ENCODE assay signal across 8 cellular contexts in genomic region chr9:36136277-36136893, GRCh38. TPM values are rescaled to one million over a fixed set of nuclear protein-coding genes. Genes with fewer than 3 reads are reported as not detected.
A peak's percentile ranks its signal among the peaks of the same experiment; 100 is the strongest.
DNase-seq lines count a peak whose midpoint lies in the region; ATAC-seq and TF ChIP-seq lines count a peak whose summit lies in the region.

GLIPR2 (plus strand) TSS chr9:36136733; CDS start chr9:36136779, 46 bp downstream.

- H4K91ac ChIP-seq in trophoblast cell (ENCODE audit: low read depth, low read length): peak within 1 kb of the TSS; percentile 80

- peak within 1 kb of the TSS; percentile 55 for H4K8ac ChIP-seq in trophoblast cell (ENCODE audit: low read depth, low read length)

- peaks cover 21% of the 10 kb centered on the region for H3K27me3 Mint-ChIP-seq in activated naive CD8-positive, alpha-beta T cell treated with anti-CD3 and anti-CD28 coated beads for 36 hours

- H3K4me1 Mint-ChIP-seq in activated naive CD8-positive, alpha-beta T cell treated with anti-CD3 and anti-CD28 coated beads for 36 hours: peaks cover 43% of the 10 kb centered on the region

- H3K79me1 ChIP-seq in trophoblast cell (ENCODE audit: low read length): peaks cover 14% of the 10 kb centered on the region

- H3K27me3 ChIP-seq in SU-DHL-6 (ENCODE audit: low read length): no peaks in the 10 kb centered on the region
- peaks cover 72% of the 10 kb centered on the region for H3K27me3 ChIP-seq in cardiac muscle cell
- H3K27me3 ChIP-seq in trophoblast cell (ENCODE audit: insufficient read depth, low read length): peaks cover 6% of the 10 kb centered on the region
- no peaks in the 10 kb centered on the region for H3K27me3 ChIP-seq in tibial nerve

- no peak for TF ChIP-seq CTCF in SU-DHL-6 (IDR thresholded peaks at IDR 0.05; ENCODE audit: insufficient read depth, low read length, poor library complexity, severe bottlenecking)
- TF ChIP-seq CTCF in cardiac muscle cell (IDR thresholded peaks at IDR 0.05; ENCODE audit: low read depth, low read length): peak; percentile 6
- TF ChIP-seq CTCF in tibial nerve (IDR thresholded peaks at IDR 0.05): peak in 3 of 5 experiments; percentile 10 to 58 (median 51)

- H3K9ac ChIP-seq in SU-DHL-6 (ENCODE audit: low read length): peak within 1 kb of the TSS; percentile 64
- H3K9ac ChIP-seq in trophoblast cell (ENCODE audit: low read length): peak within 1 kb of the TSS; percentile 83

- no peaks in the 10 kb centered on the region for H3K79me2 ChIP-seq in SU-DHL-6 (ENCODE audit: insufficient read depth, low read length)
- H3K79me2 ChIP-seq in trophoblast cell (ENCODE audit: control insufficient read depth, insufficient read depth, low read length, poor library complexity): peaks cover 9% of the 10 kb centered on the region

- H3F3A ChIP-seq in SU-DHL-6 (ENCODE audit: insufficient read depth): no peaks in the 10 kb centered on the region

- H3K4me1 ChIP-seq in cardiac muscle cell (ENCODE audit: low read depth) (no peaks in the 10 kb centered on the region), trophoblast cell (ENCODE audit: control insufficient read depth in 1 of 2, insufficient read depth in 2 of 2, low read length in 2 of 2) (peaks cover 15 to 18% of the 10 kb centered on the region in 2 experiments), tibial nerve (peaks cover 0 to 49% (median 20%) of the 10 kb centered on the region in 4 donors)

- H3K18ac ChIP-seq in trophoblast cell (ENCODE audit: low read length): peak within 1 kb of the TSS; percentile 59

- peak within 1 kb of the TSS; percentile 90 for H3K4me3 Mint-ChIP-seq in activated naive CD8-positive, alpha-beta T cell treated with anti-CD3 and anti-CD28 coated beads for 36 hours

- H3K14ac ChIP-seq in trophoblast cell (ENCODE audit: low read length): peak within 1 kb of the TSS; percentile 62

- H3K27ac Mint-ChIP-seq in activated naive CD8-positive, alpha-beta T cell treated with anti-CD3 and anti-CD28 coated beads for 36 hours: peak within 1 kb of the TSS; percentile 75

- peak within 1 kb of the TSS; percentile 87 for H2BK120ac ChIP-seq in trophoblast cell (ENCODE audit: insufficient read depth, low read length, poor library complexity)

- H3K4ac ChIP-seq in trophoblast cell (ENCODE audit: low read depth, low read length): no peak within 1 kb of the TSS

- no peaks in the 10 kb centered on the region for H4K20me1 ChIP-seq in SU-DHL-6 (ENCODE audit: low read depth, low read length)

- no peaks in the 10 kb centered on the region for H3K9me3 Mint-ChIP-seq in activated naive CD8-positive, alpha-beta T cell treated with anti-CD3 and anti-CD28 coated beads for 36 hours

- H3K9me2 ChIP-seq in SU-DHL-6 (replicated peaks; ENCODE audit: insufficient read depth, low read length): no peaks in the 10 kb centered on the region

- DNase-seq in DMS 273 treated with DMSO at 0.1 percent for 48 hours (lab: John Stamatoyannopoulos, UW) (peak; percentile 24), HS-27A (ENCODE audit: low read depth) (peak; percentile 26), cardiac muscle cell (ENCODE audit: low read depth in 1 of 2, low spot score in 1 of 2) (peak; percentile 79 to 88), trophoblast cell (peak; percentile 75 to 84), tibial nerve (ENCODE audit: low spot score in 2 of 2) (peak; percentile 58 to 64)
- peak; percentile 87 for DNase-seq in activated naive CD8-positive, alpha-beta T cell treated with anti-CD3 and anti-CD28 coated beads for 36 hours

- peak within 1 kb of the TSS; percentile 36 for H2BK5ac ChIP-seq in trophoblast cell (ENCODE audit: low read depth, low read length, poor library complexity)

- peak within 1 kb of the TSS; percentile 54 for H2BK12ac ChIP-seq in trophoblast cell (ENCODE audit: low read length)

- WGBS in trophoblast cell (ENCODE audit: extremely low coverage, insufficient coverage, insufficient read length): no CpG with 5 or more reads among the region's 82 CpGs
- WGBS in tibial nerve, 2 donors: 0% methylated on average over 2 to 8 of the region's 82 CpGs

- ATAC-seq in GM19467 (IDR thresholded peaks at IDR 0.05; ENCODE audit: unreplicated experiment): peak; percentile 93

- peak in 1 of 2 donors; percentile 69 for TF ChIP-seq EP300 in tibial nerve (IDR thresholded peaks at IDR 0.05)

- no peaks in the 10 kb centered on the region for H3K36me3 Mint-ChIP-seq in activated naive CD8-positive, alpha-beta T cell treated with anti-CD3 and anti-CD28 coated beads for 36 hours

- H3K23ac ChIP-seq in trophoblast cell (ENCODE audit: low read length): no peak within 1 kb of the TSS

- peak within 1 kb of the TSS; percentile 59 for H3K4me2 ChIP-seq in SU-DHL-6 (ENCODE audit: low read depth, low read length, poor library complexity, severe bottlenecking)
- H3K4me2 ChIP-seq in trophoblast cell (ENCODE audit: low read length): peak within 1 kb of the TSS; percentile 99

- H2AFZ ChIP-seq in SU-DHL-6 (ENCODE audit: low read depth, low read length, severe bottlenecking): peak within 1 kb of the TSS; percentile 90
- H2AFZ ChIP-seq in trophoblast cell (ENCODE audit: insufficient read depth, low read length, poor library complexity): peak within 1 kb of the TSS; percentile 20

- H3K27ac ChIP-seq in SU-DHL-6 (ENCODE audit: low read depth, low read length) (no peak within 1 kb of the TSS), cardiac muscle cell (no peak within 1 kb of the TSS), trophoblast cell (ENCODE audit: low read depth, low read length) (no peak within 1 kb of the TSS), tibial nerve (peak within 1 kb of the TSS; percentile 6 to 91 (median 75))

- peak within 1 kb of the TSS; percentile 61 for H3K4me3 ChIP-seq in SU-DHL-6 (ENCODE audit: insufficient read depth, low read length, poor library complexity, severe bottlenecking)
- H3K4me3 ChIP-seq in cardiac muscle cell: peak within 1 kb of the TSS; percentile 85
- peak within 1 kb of the TSS; percentile 72 for H3K4me3 ChIP-seq in trophoblast cell (ENCODE audit: low read depth, low read length)
- H3K4me3 ChIP-seq in tibial nerve: peak within 1 kb of the TSS; percentile 68 to 95 (median 86)

- H3K9me3 ChIP-seq in SU-DHL-6 (ENCODE audit: insufficient read depth, low read length): no peaks in the 10 kb centered on the region
- no peaks in the 10 kb centered on the region for H3K9me3 ChIP-seq in cardiac muscle cell (ENCODE audit: low read depth)
- peaks cover 8% of the 10 kb centered on the region for H3K9me3 ChIP-seq in trophoblast cell (ENCODE audit: insufficient read depth, low read depth, low read length)
- no peaks in the 10 kb centered on the region for H3K9me3 ChIP-seq in tibial nerve

- H2AK5ac ChIP-seq in trophoblast cell (ENCODE audit: low read length): no peak within 1 kb of the TSS

- peak within 1 kb of the TSS; percentile 32 for H4K12ac ChIP-seq in trophoblast cell (ENCODE audit: low read depth, low read length)

- H3K36me3 ChIP-seq in SU-DHL-6 (ENCODE audit: low read length): no peaks in the 10 kb centered on the region
- no peaks in the 10 kb centered on the region for H3K36me3 ChIP-seq in cardiac muscle cell
- H3K36me3 ChIP-seq in trophoblast cell (ENCODE audit: control insufficient read depth in 1 of 2, insufficient read depth in 2 of 2, low read length in 2 of 2): no peaks in the 10 kb centered on the region
- H3K36me3 ChIP-seq in tibial nerve: no peaks in the 10 kb centered on the region

- peak; percentile 59 to 87 for TF ChIP-seq POLR2A in tibial nerve (IDR thresholded peaks at IDR 0.05)

RNA-seq across cellular contexts. Expression of gene GLIPR2, which starts in this region (rescaled TPM):
- 1 to 10 TPM; 5.3 to 6.6 TPM for total RNA-seq in activated naive CD8-positive, alpha-beta T cell treated with anti-CD3 and anti-CD28 coated beads for 36 hours
- total RNA-seq in cardiac muscle cell: 3.2 and 8.6 TPM in 2 replicates
- 9.2 and 15.1 TPM in 2 replicates for polyA plus RNA-seq in cardiac muscle cell
- polyA plus RNA-seq in trophoblast cell (2013): 23.0 and 24.6 TPM in 2 replicates
- total RNA-seq in tibial nerve: 10 to 100 TPM; 18.1 to 26.4 (median 25.6) TPM

Comparison
In these comparisons a context has a peak if more than half of its experiments do, and no peak if none do; other contexts are left out.
1. DNase-seq: peak in every context shown above with its lines; median percentile 87 in activated naive CD8-positive, alpha-beta T cell treated with anti-CD3 and anti-CD28 coated beads for 36 hours; 84 in cardiac muscle cell; 80 in trophoblast cell; 61 in tibial nerve; 26 in HS-27A; 24 in DMS 273 treated with DMSO at 0.1 percent for 48 hours.
2. H3K27ac ChIP-seq: peak in tibial nerve (4 of 4); none in SU-DHL-6 (single experiment), cardiac muscle cell (single experiment) and trophoblast cell (single experiment).
3. Peak in every context shown above with its lines, with median percentiles within 50 percentile points of each other: H3K4me3 ChIP-seq.